Comparison of ENCODE assay signal across 8 cellular contexts in genomic region chr4:47287735-47288134, GRCh38.
DNase-seq lines count a peak whose midpoint lies in the region; ATAC-seq, FAIRE-seq and TF ChIP-seq lines count a peak whose summit lies in the region.

No MANE protein-coding gene starts in this region.

- TF ChIP-seq CTCF in tibial nerve (IDR thresholded peaks at IDR 0.05) = no peak

- no peaks in the 10 kb centered on the region for H3K9me3 ChIP-seq in tibial nerve

- no peak for TF ChIP-seq EP300 in tibial nerve (IDR thresholded peaks at IDR 0.05)

- no peaks in the 10 kb centered on the region for H3K27me3 ChIP-seq in tibial nerve

- TF ChIP-seq POLR2A in tibial nerve (IDR thresholded peaks at IDR 0.05) = no peak

- 76 to 88% methylated on average over 2 of the region's 2 CpGs for WGBS in tibial nerve, 2 donors

- H3K4me1 ChIP-seq in tibial nerve = no peaks in the 10 kb centered on the region

- FAIRE-seq in frontal cortex (lab: Jason Lieb, UNC) = no peak

- H3K4me3 ChIP-seq in skeletal muscle cell (ENCODE audit: low read depth, low read length) (no peak overlapping the region), tibial nerve (no peak overlapping the region)

- no peak overlapping the region for H3K27ac ChIP-seq in tibial nerve

- DNase-seq in SW480 (ENCODE audit: low spot score) (peak; percentile 12), skeletal muscle cell (ENCODE audit: low read depth) (peak; percentile 41), frontal cortex (ENCODE audit: low spot score in 2 of 2) (no peak), SHP77 (lab: John Stamatoyannopoulos, UW) (no peak), tibial nerve (ENCODE audit: low spot score in 2 of 2) (no peak)

- ATAC-seq in GM19035 (IDR thresholded peaks at IDR 0.05; ENCODE audit: unreplicated experiment) (peak; percentile 87), HG03060 (IDR thresholded peaks at IDR 0.05; ENCODE audit: low read depth, unreplicated experiment) (peak; percentile 95)
- no peak for ATAC-seq in activated CD4-positive, CD25-positive, alpha-beta regulatory T cell treated with anti-CD3 and anti-CD28 coated beads, Interleukin-2, amount 50 U/mL, for 24 hours

- H3K36me3 ChIP-seq in tibial nerve = no peaks in the 10 kb centered on the region

Comparison
In these comparisons a context has a peak if more than half of its experiments do, and no peak if none do; other contexts are left out.
1. ATAC-seq: peak in GM19035 (single experiment) and HG03060 (single experiment); none in activated CD4-positive, CD25-positive, alpha-beta regulatory T cell treated with anti-CD3 and anti-CD28 coated beads, Interleukin-2, amount 50 U/mL, for 24 hours (0 of 2).
2. DNase-seq: peak in SW480 (single experiment) and skeletal muscle cell (single experiment); none in frontal cortex (0 of 2), SHP77 (0 of 2) and tibial nerve (0 of 2).